Comparison of ENCODE assay signal across 14 cellular contexts in the genomic region with DNA sequence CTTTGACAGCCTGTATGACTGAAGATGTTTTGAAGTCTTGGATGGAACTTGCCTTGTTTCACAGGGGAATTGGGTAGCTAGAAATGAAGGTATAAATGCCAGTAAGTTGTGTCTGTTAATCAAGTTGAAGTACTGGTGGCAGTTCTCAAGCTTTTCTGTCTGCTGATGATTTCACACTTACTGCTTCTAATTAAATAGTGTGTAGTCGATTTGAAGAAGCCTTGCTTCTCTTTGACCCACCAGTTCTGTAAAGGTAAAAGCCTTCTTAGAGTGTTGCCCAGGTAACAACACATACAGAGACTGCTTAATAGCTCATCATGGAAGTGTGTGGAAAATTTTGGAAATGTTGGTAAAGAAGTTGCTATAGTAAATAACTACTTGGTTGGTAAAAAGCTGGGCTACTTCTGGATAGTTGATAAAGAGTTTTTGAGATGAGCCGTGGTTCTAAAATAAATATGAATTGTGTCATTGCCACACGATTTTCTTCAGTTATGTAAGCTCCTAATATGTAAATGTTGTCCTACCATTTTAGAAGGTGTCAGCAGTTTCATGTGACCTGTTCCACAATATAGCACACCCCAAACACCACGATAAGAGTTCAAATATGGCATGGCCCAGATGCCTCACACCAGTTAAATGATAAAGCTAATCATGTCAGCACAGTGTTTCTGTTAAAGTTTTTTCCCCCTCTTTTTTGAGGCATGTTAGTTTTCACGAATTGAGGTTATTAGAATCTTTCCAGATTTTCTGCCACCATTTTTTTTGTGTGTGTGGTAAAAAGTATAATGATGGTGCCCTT. TPM values are rescaled to one million over a fixed set of nuclear protein-coding genes. Genes with fewer than 3 reads are reported as not detected.
DNase-seq lines count a peak whose midpoint lies in the region; ATAC-seq, FAIRE-seq and TF ChIP-seq lines count a peak whose summit lies in the region.
"Had no signal": no experiment of that assay in that cellular context is flagged by ENCODE, and none has a peak within 500 bp of the region (broad histone marks: within the 10 kb centered on the region; RNA-seq: fewer than 3 reads in every experiment).

No MANE protein-coding gene starts in this region.

- POLR2A ChIA-PET in WTC11 (lab: Charles Lee), result interaction anchor here (0.8 kb wide), 1 partner anchor 1634 kb away, joined by 3 read pairs; no protein-coding TSS in a partner anchor

- H3K36me3 Mint-ChIP-seq in WTC11, result no peaks in the 10 kb centered on the region

- no peak overlapping the region for H3K4me3 Mint-ChIP-seq in WTC11
- H3K4me3 Mint-ChIP-seq: HFFc6 had no signal

- H3K27ac Mint-ChIP-seq in WTC11, result peak overlapping the region; percentile 24; the same call in 1 of the 2 replicates
- H3K27ac Mint-ChIP-seq: HFFc6 had no signal

- H3K4me1 Mint-ChIP-seq in WTC11, result peaks cover 15% of the 10 kb centered on the region

- ATAC-seq in WTC11, result no peak
- no peak for ATAC-seq in HG03565 (IDR thresholded peaks at IDR 0.05; ENCODE audit: unreplicated experiment)
- ATAC-seq: left colon, SK-N-SH treated with all-trans-retinoic acid at 6 μM for 48 hours had no signal

- TF ChIP-seq CTCF in D721Med (IDR thresholded peaks at IDR 0.05; ENCODE audit: insufficient read depth, missing control alignments), result no peak
- no peak for TF ChIP-seq CTCF in WTC11 (IDR thresholded peaks at IDR 0.05)

- no peaks in the 10 kb centered on the region for H3K27me3 Mint-ChIP-seq in WTC11 (ENCODE audit: low read depth)

- no peaks in the 10 kb centered on the region for H3K9me3 Mint-ChIP-seq in WTC11
- H3K9me3 Mint-ChIP-seq: HFFc6 had no signal

- DNase-seq in D721Med (ENCODE audit: insufficient read length, low spot score), result no peak
- DNase-seq in HUDEP-2 (lab: John Stamatoyannopoulos, UW; ENCODE audit: unreplicated experiment in 76 of 76), result peak in 65 of 76 experiments; percentile 9 to 89 (median 64)
- no peak for DNase-seq in WTC11 (ENCODE audit: low spot score)
- DNase-seq in DMS79 (lab: John Stamatoyannopoulos, UW), result no peak
- DNase-seq in NCI-H1105 treated with DMSO at 0.1 percent for 48 hours (lab: John Stamatoyannopoulos, UW), result no peak
- DNase-seq in HK-2 (ENCODE audit: unreplicated experiment), result no peak
- DNase-seq: activated CD4-positive, CD25-positive, alpha-beta regulatory T cell treated with anti-CD3 and anti-CD28 coated beads, Interleukin-2, amount 50 U/mL, for 72 hours; HFFc6; left colon; NCI-H2029 treated with DMSO at 0.1 percent for 48 hours had no signal

- FAIRE-seq in D721Med (lab: Jason Lieb, UNC) (peak; percentile 89), islet of Langerhans (lab: Jason Lieb, UNC) (peak; percentile 93)
- FAIRE-seq: bronchial epithelial cell had no signal

- CTCF ChIA-PET in WTC11 (lab: Charles Lee), result interaction anchor here (1.3 to 1.7 kb wide), 2 partner anchors 51 to 52 kb away, joined by 3 to 7 read pairs; no protein-coding TSS in a partner anchor

TF ChIP-seq in WTC11, 78 proteins besides CTCF, POLR2A, EP300 and RAD21:
- no peak for TF ChIP-seq HMGXB4 (CRISPR knock-in tag; IDR thresholded peaks at IDR 0.05)

RNA-seq across cellular contexts. Expression of gene RABGAP1L, which starts 7.4 kb away (rescaled TPM):
- 76.9 to 126 TPM (median 116 TPM) in 3 replicates for total RNA-seq in WTC11 (2021)

Comparison
In these comparisons a context has a peak if more than half of its experiments do, and no peak if none do; other contexts are left out.
1. DNase-seq: peak in HUDEP-2 (65 of 76); none in D721Med (single experiment), WTC11 (single experiment), DMS79 (single experiment), NCI-H1105 treated with DMSO at 0.1 percent for 48 hours (single experiment) and HK-2 (single experiment).